10 cellular contexts compared by ENCODE assay signal in the genomic region with DNA sequence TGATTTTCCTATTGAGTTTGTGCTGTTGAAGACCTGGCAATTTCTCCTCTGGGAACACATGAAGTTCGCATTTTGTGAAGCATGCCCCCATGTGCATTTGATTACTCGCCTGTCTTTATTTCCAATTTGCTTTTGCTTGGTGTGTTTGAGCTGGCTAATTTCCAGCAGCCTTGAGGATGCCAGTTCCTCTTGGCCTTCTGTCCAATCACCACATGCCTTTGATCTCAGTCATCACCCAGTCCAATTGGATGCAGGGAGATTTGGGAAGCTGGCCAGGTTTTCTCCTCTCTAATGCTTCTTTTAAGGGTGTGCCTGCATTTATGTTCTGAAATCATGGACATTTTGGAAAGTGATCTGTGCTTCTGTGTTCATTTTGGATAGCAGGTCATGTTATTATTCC. TPM values are rescaled to one million over a fixed set of nuclear protein-coding genes. Genes with fewer than 3 reads are reported as not detected.
DNase-seq lines count a peak whose midpoint lies in the region; ATAC-seq and TF ChIP-seq lines count a peak whose summit lies in the region.
"Had no signal": no experiment of that assay in that cellular context is flagged by ENCODE, and none has a peak within 500 bp of the region (broad histone marks: within the 10 kb centered on the region; RNA-seq: fewer than 3 reads in every experiment).

No MANE protein-coding gene starts in this region.

- peak overlapping the region in 4 of 12 donors; percentile 1 to 78 (median 22) for H3K27ac ChIP-seq in heart left ventricle

- no peaks in the 10 kb centered on the region for H3K36me3 ChIP-seq in heart left ventricle
- H3K36me3 ChIP-seq in adipocyte (ENCODE audit: control insufficient read depth, insufficient read depth, low read length, severe bottlenecking) = no peaks in the 10 kb centered on the region

- no peak for TF ChIP-seq POLR2A in heart left ventricle (IDR thresholded peaks at IDR 0.05)

- DNase-seq in heart left ventricle = peak in 4 of 5 donors; percentile 58 to 77 (median 68)
- DNase-seq in cardiac septum (ENCODE audit: low spot score) = no peak
- peak; percentile 94 for DNase-seq in adipocyte (ENCODE audit: low read depth)
- peak; percentile 77 for DNase-seq in kidney tubule cell (ENCODE audit: low spot score)
- no peak for DNase-seq in NCI-H526 treated with DMSO at 0.1 percent for 48 hours (lab: John Stamatoyannopoulos, UW)
- DNase-seq in germinal center (ENCODE audit: low spot score) = no peak
- DNase-seq: activated gamma-delta T cell treated with Interleukin-2 at 50 U/mL for 16 hours; CD4-positive, alpha-beta T cell had no signal

- no peak for TF ChIP-seq CTCF in heart left ventricle (IDR thresholded peaks at IDR 0.05)

- no peaks in the 10 kb centered on the region for H3K27me3 ChIP-seq in heart left ventricle
- no peaks in the 10 kb centered on the region for H3K27me3 ChIP-seq in adipocyte (replicated peaks; ENCODE audit: control insufficient read depth, insufficient read depth, low read length)

- 66 to 82% (median 70%) methylated on average over 2 of the region's 2 CpGs for WGBS in heart left ventricle, 4 donors

- ATAC-seq in heart left ventricle (peak; percentile 31 to 65 (median 49)), HG02852 (IDR thresholded peaks at IDR 0.05; ENCODE audit: unreplicated experiment) (no peak)
- ATAC-seq in activated CD4-positive, CD25-positive, alpha-beta regulatory T cell treated with anti-CD3 and anti-CD28 coated beads, Interleukin-2, amount 50 U/mL, for 24 hours = no peak

- peak overlapping the region; percentile 16 for H3K9ac ChIP-seq in adipocyte (ENCODE audit: low read length)

- intact Hi-C loops in heart left ventricle (cut with DNase I) = loop anchor here in 1 of 10 donors (10.0 kb wide), 1 partner anchor 302 kb away; the partner anchor contains the start of gene MMD
- intact Hi-C loops in cardiac septum (cut with DNase I) = loop anchor here (10.0 kb wide), 1 partner anchor 302 kb away; the partner anchor contains the start of gene MMD

- H3K9me3 ChIP-seq in heart left ventricle (no peaks in the 10 kb centered on the region), adipocyte (ENCODE audit: control insufficient read depth, low read length) (no peaks in the 10 kb centered on the region)

- H3K4me1 ChIP-seq in heart left ventricle (peaks cover 0 to 56% (median 24%) of the 10 kb centered on the region in 12 donors), adipocyte (ENCODE audit: control insufficient read depth, insufficient read depth, low read length) (peaks cover 60% of the 10 kb centered on the region)

- no peak overlapping the region for H3K4me3 ChIP-seq in heart left ventricle
- H3K4me3 ChIP-seq in adipocyte (ENCODE audit: low read length) = peak overlapping the region; percentile 23

RNA-seq across cellular contexts. Expression of gene TMEM100, which starts 3.8 kb away (rescaled TPM):
- 1 to 10 TPM; 2.3 to 9.3 (median 6.0) TPM for total RNA-seq in heart left ventricle
- 1 to 10 TPM; 4.1 to 5.3 TPM for polyA plus RNA-seq in heart left ventricle
- total RNA-seq in cardiac septum = 5.2 TPM
- total RNA-seq: CD4-positive, alpha-beta T cell had no signal

RNA-seq across cellular contexts. Expression of gene PCTP, which starts 24.4 kb away (rescaled TPM):
- total RNA-seq in heart left ventricle = 10 to 100 TPM; 14.8 to 22.6 (median 18.6) TPM
- 10 to 100 TPM; 11.8 to 21.1 TPM for polyA plus RNA-seq in heart left ventricle
- 13.2 TPM for total RNA-seq in cardiac septum

Comparison
In these comparisons a context has a peak if more than half of its experiments do, and no peak if none do; other contexts are left out.
1. DNase-seq: peak in heart left ventricle (4 of 5), adipocyte (single experiment) and kidney tubule cell (single experiment); none in cardiac septum (single experiment), NCI-H526 treated with DMSO at 0.1 percent for 48 hours (single experiment) and germinal center (single experiment).
2. ATAC-seq: peak in heart left ventricle (4 of 4); none in activated CD4-positive, CD25-positive, alpha-beta regulatory T cell treated with anti-CD3 and anti-CD28 coated beads, Interleukin-2, amount 50 U/mL, for 24 hours (0 of 2) and HG02852 (single experiment).